In genomic region chr14:80575763-80576162, GRCh38 we compare ENCODE assay signal across 18 cellular contexts.
A peak's percentile ranks its signal among the peaks of the same experiment; 100 is the strongest.
DNase-seq lines count a peak whose midpoint lies in the region; ATAC-seq and TF ChIP-seq lines count a peak whose summit lies in the region.
"Had no signal": no experiment of that assay in that cellular context is flagged by ENCODE, and none has a peak within 500 bp of the region (broad histone marks: within the 10 kb centered on the region; RNA-seq: fewer than 3 reads in every experiment).

No MANE protein-coding gene starts in this region.

- H3K4me1 Mint-ChIP-seq in MCF 10A (ENCODE audit: insufficient read depth, unreplicated experiment) = no peaks in the 10 kb centered on the region
- H3K4me1 Mint-ChIP-seq in stimulated activated effector memory CD8-positive, alpha-beta T cell treated with anti-CD3 and anti-CD28 coated beads, Interleukin-12 subunit alpha, Interleukin-12 subunit beta, amount 100 ng/mL, for 72 hours = no peaks in the 10 kb centered on the region

- no peak overlapping the region for H3K4me2 ChIP-seq in mammary epithelial cell (ENCODE audit: insufficient read depth, low read depth, low read length)
- H3K4me2 ChIP-seq: GM23338, KMS-11 had no signal

- ATAC-seq in HG02610 (IDR thresholded peaks at IDR 0.05; ENCODE audit: unreplicated experiment) (peak; percentile 85), HG03354 (IDR thresholded peaks at IDR 0.05; ENCODE audit: poor library complexity, severe bottlenecking, unreplicated experiment) (peak; percentile 65), omental fat pad (ENCODE audit: low FRiP score) (no peak), right cardiac atrium (no peak)
- peak; percentile 90 for ATAC-seq in stimulated activated effector memory CD8-positive, alpha-beta T cell treated with anti-CD3 and anti-CD28 coated beads, Interleukin-12 subunit alpha, Interleukin-12 subunit beta, amount 100 ng/mL, for 72 hours
- ATAC-seq: GM23338 had no signal

- no peaks in the 10 kb centered on the region for H3K79me2 ChIP-seq in mammary epithelial cell (ENCODE audit: insufficient read depth, low read length)

- DNase-seq in mammary epithelial cell = peak; percentile 32
- no peak for DNase-seq in MCF 10A (ENCODE audit: unreplicated experiment)
- no peak for DNase-seq in stimulated activated effector memory CD8-positive, alpha-beta T cell treated with anti-CD3 and anti-CD28 coated beads, Interleukin-12 subunit alpha, Interleukin-12 subunit beta, amount 100 ng/mL, for 72 hours (ENCODE audit: low spot score in 2 of 2)
- DNase-seq in omental fat pad (ENCODE audit: low spot score) = no peak
- DNase-seq in activated effector memory CD4-positive, alpha-beta T cell treated with Interleukin-2 at 50 U/mL for 16 hours = no peak
- no peak for DNase-seq in right cardiac atrium
- DNase-seq: C1 segment of cervical spinal cord, DND-41, GDM1, NCI-H1048, NCI-H2081 treated with DMSO at 0.1 percent for 48 hours, NCI-H510A treated with DMSO at 0.1 percent for 48 hours, SW 1271 had no signal

- CTCF ChIA-PET in mammary epithelial cell (lab: Charles Lee; ENCODE audit: low non-redundant PET) (no interaction called here), MCF 10A (lab: Yijun Ruan, JAX) (interaction anchor here (0.6 to 1.4 kb wide), 2 partner anchors 11 to 35 kb away, joined by 4 to 6 read pairs; no protein-coding TSS in a partner anchor)

- no peak overlapping the region for H3K27ac Mint-ChIP-seq in MCF 10A (ENCODE audit: low read depth, unreplicated experiment)
- no peak overlapping the region for H3K27ac Mint-ChIP-seq in stimulated activated effector memory CD8-positive, alpha-beta T cell treated with anti-CD3 and anti-CD28 coated beads, Interleukin-12 subunit alpha, Interleukin-12 subunit beta, amount 100 ng/mL, for 72 hours

- H3K27ac ChIP-seq in mammary epithelial cell (ENCODE audit: insufficient read depth, low read depth, low read length) = no peak overlapping the region
- no peak overlapping the region for H3K27ac ChIP-seq in right cardiac atrium (ENCODE audit: low read length)
- H3K27ac ChIP-seq: KMS-11, SJSA1 had no signal

- intact Hi-C loops in mammary epithelial cell (cut with micrococcal nuclease) (no loop called here), MCF 10A (cut with micrococcal nuclease) (no loop called here), right cardiac atrium (cut with DNase I) (no loop called here)

- no peaks in the 10 kb centered on the region for H3K9me3 Mint-ChIP-seq in MCF 10A (ENCODE audit: unreplicated experiment)
- H3K9me3 Mint-ChIP-seq in stimulated activated effector memory CD8-positive, alpha-beta T cell treated with anti-CD3 and anti-CD28 coated beads, Interleukin-12 subunit alpha, Interleukin-12 subunit beta, amount 100 ng/mL, for 72 hours = no peaks in the 10 kb centered on the region
- H3K9me3 Mint-ChIP-seq: GM23338 had no signal

- H3K27me3 ChIP-seq in mammary epithelial cell (ENCODE audit: insufficient read depth, low read length) (no peaks in the 10 kb centered on the region), right cardiac atrium (ENCODE audit: control insufficient read depth, insufficient read depth) (no peaks in the 10 kb centered on the region)
- H3K27me3 ChIP-seq: SJSA1 had no signal

- H3K4me1 ChIP-seq in mammary epithelial cell (ENCODE audit: insufficient read depth, low read length) (no peaks in the 10 kb centered on the region), right cardiac atrium (ENCODE audit: control insufficient read depth, insufficient read depth, low read length) (no peaks in the 10 kb centered on the region)
- H3K4me1 ChIP-seq: SJSA1 had no signal

- H3K27me3 Mint-ChIP-seq in MCF 10A (ENCODE audit: insufficient read depth, unreplicated experiment) = no peaks in the 10 kb centered on the region

- POLR2A ChIA-PET in MCF 10A (lab: Yijun Ruan, JAX) = interaction anchor here (0.7 kb wide), 1 partner anchor 11 kb away, joined by 3 read pairs; no protein-coding TSS in a partner anchor

- BruUV-seq in mammary epithelial cell (replicated peaks; lab: Mats Ljungman, UMichigan) (no TSS peak), MCF 10A (replicated peaks; lab: Mats Ljungman, UMichigan) (no TSS peak)

- H3K4me3 ChIP-seq in mammary epithelial cell (replicated peaks in 1 of 3; ENCODE audit: insufficient read depth in 1 of 3, low read depth in 2 of 3, low read length in 3 of 3) (no peak overlapping the region), right cardiac atrium (ENCODE audit: low read length) (no peak overlapping the region)
- H3K4me3 ChIP-seq: GM23338, SJSA1 had no signal

- WGBS in mammary epithelial cell (ENCODE audit: low coverage, missing lambda C conversion rate) = 100% methylated on average over 2 of the region's 2 CpGs
- WGBS in right cardiac atrium = 96% methylated on average over 2 of the region's 2 CpGs

- TF ChIP-seq CTCF in mammary epithelial cell (conservative IDR thresholded peaks at IDR 0.05 in 1 of 2, IDR thresholded peaks at IDR 0.05 in 1 of 2; ENCODE audit: extremely low read depth in 1 of 2, insufficient read depth in 1 of 2, low read depth in 1 of 2, low read length in 2 of 2) = no peak
- TF ChIP-seq CTCF in MCF 10A (IDR thresholded peaks at IDR 0.05; ENCODE audit: unreplicated experiment) = no peak
- TF ChIP-seq CTCF in omental fat pad (IDR thresholded peaks at IDR 0.05) = no peak

- no peak overlapping the region for H2AFZ ChIP-seq in mammary epithelial cell (ENCODE audit: low read depth, low read length)
- H2AFZ ChIP-seq: GM23338 had no signal

- in situ Hi-C loops in mammary epithelial cell (cut with MboI; ENCODE audit: low sequenced_read_pairs in 2 of 2) = loop anchor here in 1 of 2 donors (25.0 kb wide), 2 partner anchors 363 to 513 kb away; partner anchors contain the start of gene DIO2

- no peak overlapping the region for H3K9ac ChIP-seq in mammary epithelial cell (ENCODE audit: insufficient read depth, low read length)
- H3K9ac ChIP-seq: KMS-11 had no signal

- no peaks in the 10 kb centered on the region for H3K9me3 ChIP-seq in mammary epithelial cell (replicated peaks; ENCODE audit: insufficient read depth, low read length)
- H3K9me3 ChIP-seq in right cardiac atrium (ENCODE audit: control insufficient read depth, low read length) = no peaks in the 10 kb centered on the region
- H3K9me3 ChIP-seq: SJSA1 had no signal

- peaks cover 2% of the 10 kb centered on the region for H3K36me3 ChIP-seq in mammary epithelial cell (ENCODE audit: insufficient read depth, low read length)
- H3K36me3 ChIP-seq: SJSA1 had no signal

- H4K20me1 ChIP-seq in mammary epithelial cell (ENCODE audit: insufficient read depth, low read length) = no peaks in the 10 kb centered on the region

- no peak overlapping the region for H3K4me3 Mint-ChIP-seq in MCF 10A (ENCODE audit: unreplicated experiment)
- H3K4me3 Mint-ChIP-seq in stimulated activated effector memory CD8-positive, alpha-beta T cell treated with anti-CD3 and anti-CD28 coated beads, Interleukin-12 subunit alpha, Interleukin-12 subunit beta, amount 100 ng/mL, for 72 hours = no peak overlapping the region
- H3K4me3 Mint-ChIP-seq: GM23338 had no signal

- no peaks in the 10 kb centered on the region for H3K36me3 Mint-ChIP-seq in MCF 10A (ENCODE audit: insufficient read depth, unreplicated experiment)
- H3K36me3 Mint-ChIP-seq in stimulated activated effector memory CD8-positive, alpha-beta T cell treated with anti-CD3 and anti-CD28 coated beads, Interleukin-12 subunit alpha, Interleukin-12 subunit beta, amount 100 ng/mL, for 72 hours = no peaks in the 10 kb centered on the region

- dilution Hi-C loops in mammary epithelial cell (cut with HindIII; ENCODE audit: low sequenced_read_pairs) = no loop called here

Comparison
In these comparisons a context has a peak if more than half of its experiments do, and no peak if none do; other contexts are left out.
1. ATAC-seq: peak in HG02610 (single experiment), HG03354 (single experiment) and stimulated activated effector memory CD8-positive, alpha-beta T cell treated with anti-CD3 and anti-CD28 coated beads, Interleukin-12 subunit alpha, Interleukin-12 subunit beta, amount 100 ng/mL, for 72 hours (single experiment); none in omental fat pad (single experiment) and right cardiac atrium (0 of 2).